ENCODE assay signal across 1 cellular context in genomic region chr17:73693016-73693545, GRCh38.
TF ChIP-seq lines count a peak whose summit lies in the region.

No MANE protein-coding gene starts in this region.

TF ChIP-seq in GM23338, 12 proteins besides CTCF, POLR2A, EP300 and RAD21 (continued from another document):
- TF ChIP-seq, protein P1, sequence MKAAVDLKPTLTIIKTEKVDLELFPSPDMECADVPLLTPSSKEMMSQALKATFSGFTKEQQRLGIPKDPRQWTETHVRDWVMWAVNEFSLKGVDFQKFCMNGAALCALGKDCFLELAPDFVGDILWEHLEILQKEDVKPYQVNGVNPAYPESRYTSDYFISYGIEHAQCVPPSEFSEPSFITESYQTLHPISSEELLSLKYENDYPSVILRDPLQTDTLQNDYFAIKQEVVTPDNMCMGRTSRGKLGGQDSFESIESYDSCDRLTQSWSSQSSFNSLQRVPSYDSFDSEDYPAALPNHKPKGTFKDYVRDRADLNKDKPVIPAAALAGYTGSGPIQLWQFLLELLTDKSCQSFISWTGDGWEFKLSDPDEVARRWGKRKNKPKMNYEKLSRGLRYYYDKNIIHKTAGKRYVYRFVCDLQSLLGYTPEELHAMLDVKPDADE (IDR thresholded peaks at IDR 0.05), result no peak
- TF ChIP-seq POLR2AphosphoS5 (IDR thresholded peaks at IDR 0.05; ENCODE audit: low read depth) (no peak), EZH2phosphoT487 (IDR thresholded peaks at IDR 0.05; ENCODE audit: unreplicated experiment) (no peak), NANOG (IDR thresholded peaks at IDR 0.05; ENCODE audit: borderline replicate concordance) (no peak), STAT1 (IDR thresholded peaks at IDR 0.05; ENCODE audit: unreplicated experiment) (no peak), ZNF114 (CRISPR knock-in tag; IDR thresholded peaks at IDR 0.05) (no peak), EZH2 (IDR thresholded peaks at IDR 0.05; ENCODE audit: low read depth, unreplicated experiment) (no peak)
- TF ChIP-seq, protein P2, sequence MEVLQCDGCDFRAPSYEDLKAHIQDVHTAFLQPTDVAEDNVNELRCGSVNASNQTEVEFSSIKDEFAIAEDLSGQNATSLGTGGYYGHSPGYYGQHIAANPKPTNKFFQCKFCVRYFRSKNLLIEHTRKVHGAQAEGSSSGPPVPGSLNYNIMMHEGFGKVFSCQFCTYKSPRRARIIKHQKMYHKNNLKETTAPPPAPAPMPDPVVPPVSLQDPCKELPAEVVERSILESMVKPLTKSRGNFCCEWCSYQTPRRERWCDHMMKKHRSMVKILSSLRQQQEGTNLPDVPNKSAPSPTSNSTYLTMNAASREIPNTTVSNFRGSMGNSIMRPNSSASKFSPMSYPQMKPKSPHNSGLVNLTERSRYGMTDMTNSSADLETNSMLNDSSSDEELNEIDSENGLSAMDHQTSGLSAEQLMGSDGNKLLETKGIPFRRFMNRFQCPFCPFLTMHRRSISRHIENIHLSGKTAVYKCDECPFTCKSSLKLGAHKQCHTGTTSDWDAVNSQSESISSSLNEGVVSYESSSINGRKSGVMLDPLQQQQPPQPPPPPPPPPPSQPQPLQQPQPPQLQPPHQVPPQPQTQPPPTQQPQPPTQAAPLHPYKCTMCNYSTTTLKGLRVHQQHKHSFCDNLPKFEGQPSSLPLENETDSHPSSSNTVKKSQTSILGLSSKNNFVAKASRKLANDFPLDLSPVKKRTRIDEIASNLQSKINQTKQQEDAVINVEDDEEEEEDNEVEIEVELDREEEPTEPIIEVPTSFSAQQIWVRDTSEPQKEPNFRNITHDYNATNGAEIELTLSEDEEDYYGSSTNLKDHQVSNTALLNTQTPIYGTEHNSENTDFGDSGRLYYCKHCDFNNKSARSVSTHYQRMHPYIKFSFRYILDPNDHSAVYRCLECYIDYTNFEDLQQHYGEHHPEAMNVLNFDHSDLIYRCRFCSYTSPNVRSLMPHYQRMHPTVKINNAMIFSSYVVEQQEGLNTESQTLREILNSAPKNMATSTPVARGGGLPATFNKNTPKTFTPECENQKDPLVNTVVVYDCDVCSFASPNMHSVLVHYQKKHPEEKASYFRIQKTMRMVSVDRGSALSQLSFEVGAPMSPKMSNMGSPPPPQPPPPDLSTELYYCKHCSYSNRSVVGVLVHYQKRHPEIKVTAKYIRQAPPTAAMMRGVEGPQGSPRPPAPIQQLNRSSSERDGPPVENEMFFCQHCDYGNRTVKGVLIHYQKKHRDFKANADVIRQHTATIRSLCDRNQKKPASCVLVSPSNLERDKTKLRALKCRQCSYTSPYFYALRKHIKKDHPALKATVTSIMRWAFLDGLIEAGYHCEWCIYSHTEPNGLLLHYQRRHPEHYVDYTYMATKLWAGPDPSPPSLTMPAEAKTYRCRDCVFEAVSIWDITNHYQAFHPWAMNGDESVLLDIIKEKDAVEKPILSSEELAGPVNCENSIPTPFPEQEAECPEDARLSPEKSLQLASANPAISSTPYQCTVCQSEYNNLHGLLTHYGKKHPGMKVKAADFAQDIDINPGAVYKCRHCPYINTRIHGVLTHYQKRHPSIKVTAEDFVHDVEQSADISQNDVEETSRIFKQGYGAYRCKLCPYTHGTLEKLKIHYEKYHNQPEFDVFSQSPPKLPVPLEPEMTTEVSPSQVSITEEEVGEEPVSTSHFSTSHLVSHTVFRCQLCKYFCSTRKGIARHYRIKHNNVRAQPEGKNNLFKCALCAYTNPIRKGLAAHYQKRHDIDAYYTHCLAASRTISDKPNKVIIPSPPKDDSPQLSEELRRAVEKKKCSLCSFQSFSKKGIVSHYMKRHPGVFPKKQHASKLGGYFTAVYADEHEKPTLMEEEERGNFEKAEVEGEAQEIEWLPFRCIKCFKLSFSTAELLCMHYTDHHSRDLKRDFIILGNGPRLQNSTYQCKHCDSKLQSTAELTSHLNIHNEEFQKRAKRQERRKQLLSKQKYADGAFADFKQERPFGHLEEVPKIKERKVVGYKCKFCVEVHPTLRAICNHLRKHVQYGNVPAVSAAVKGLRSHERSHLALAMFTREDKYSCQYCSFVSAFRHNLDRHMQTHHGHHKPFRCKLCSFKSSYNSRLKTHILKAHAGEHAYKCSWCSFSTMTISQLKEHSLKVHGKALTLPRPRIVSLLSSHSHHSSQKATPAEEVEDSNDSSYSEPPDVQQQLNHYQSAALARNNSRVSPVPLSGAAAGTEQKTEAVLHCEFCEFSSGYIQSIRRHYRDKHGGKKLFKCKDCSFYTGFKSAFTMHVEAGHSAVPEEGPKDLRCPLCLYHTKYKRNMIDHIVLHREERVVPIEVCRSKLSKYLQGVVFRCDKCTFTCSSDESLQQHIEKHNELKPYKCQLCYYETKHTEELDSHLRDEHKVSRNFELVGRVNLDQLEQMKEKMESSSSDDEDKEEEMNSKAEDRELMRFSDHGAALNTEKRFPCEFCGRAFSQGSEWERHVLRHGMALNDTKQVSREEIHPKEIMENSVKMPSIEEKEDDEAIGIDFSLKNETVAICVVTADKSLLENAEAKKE (CRISPR knock-in tag; IDR thresholded peaks at IDR 0.05), result no peak
